ENCODE assay signal across 22 cellular contexts in the genomic region with DNA sequence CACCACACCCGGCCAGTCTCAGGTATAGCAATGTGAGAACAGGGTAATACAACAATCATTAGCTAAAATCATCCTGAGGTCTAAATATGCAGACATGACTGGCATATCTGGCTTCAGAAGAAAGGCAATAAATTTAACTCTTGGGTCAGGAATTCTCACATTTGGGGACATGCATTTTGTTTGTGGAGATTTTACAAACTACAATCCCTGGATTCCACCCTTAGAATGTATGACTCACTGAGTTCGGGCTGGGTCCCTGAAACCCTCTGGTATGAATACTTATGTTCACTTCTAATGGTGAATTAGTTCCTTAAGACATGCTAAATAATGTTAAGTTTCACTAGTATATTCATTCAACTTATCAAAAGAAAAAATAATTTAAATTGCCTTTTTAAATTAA.
DNase-seq lines count a peak whose midpoint lies in the region; FAIRE-seq and TF ChIP-seq lines count a peak whose summit lies in the region.
"Had no signal": no experiment of that assay in that cellular context is flagged by ENCODE, and none has a peak within 500 bp of the region (broad histone marks: within the 10 kb centered on the region; RNA-seq: fewer than 3 reads in every experiment).

No MANE protein-coding gene starts in this region.

- intact Hi-C loops in testis (cut with DNase I; ENCODE audit: low total_unique reads), result no loop called here

- H3K4me3 ChIP-seq in astrocyte (ENCODE audit: insufficient read depth, low read depth, low read length), result no peak overlapping the region
- no peak overlapping the region for H3K4me3 ChIP-seq in keratinocyte (ENCODE audit: control insufficient read depth in 2 of 3, extremely low read depth in 1 of 3, insufficient read depth in 2 of 3, low read depth in 1 of 3, low read length in 3 of 3)
- H3K4me3 ChIP-seq in testis, result no peak overlapping the region
- H3K4me3 ChIP-seq: body of pancreas, coronary artery, GM23338, lower lobe of right lung, upper lobe of right lung had no signal

- H3K9me1 ChIP-seq in keratinocyte (ENCODE audit: control insufficient read depth, extremely low read depth, insufficient read depth, low read length), result no peaks in the 10 kb centered on the region

- TF ChIP-seq CTCF in astrocyte (IDR thresholded peaks at IDR 0.05; ENCODE audit: insufficient read depth, low read depth, low read length) (no peak), keratinocyte (optimal IDR thresholded peaks at IDR 0.05 in 1 of 3, IDR thresholded peaks at IDR 0.05 in 1 of 3, conservative IDR thresholded peaks at IDR 0.05 in 1 of 3; ENCODE audit: extremely low read depth in 1 of 3, insufficient read depth in 2 of 3, low read length in 3 of 3) (no peak), testis (IDR thresholded peaks at IDR 0.05) (no peak)

- FAIRE-seq in astrocyte (lab: Jason Lieb, UNC) (no peak), keratinocyte (lab: Jason Lieb, UNC) (peak; percentile 9)
- FAIRE-seq: A204.1 had no signal

- H4K20me1 ChIP-seq in astrocyte (ENCODE audit: insufficient read depth, low read length) (no peaks in the 10 kb centered on the region), keratinocyte (ENCODE audit: control insufficient read depth, extremely low read depth, insufficient read depth, low read length) (no peaks in the 10 kb centered on the region)

- H3K27ac ChIP-seq in astrocyte (ENCODE audit: low read depth, low read length), result no peak overlapping the region
- no peak overlapping the region for H3K27ac ChIP-seq in keratinocyte (ENCODE audit: control insufficient read depth, insufficient read depth, low read length)
- no peak overlapping the region for H3K27ac ChIP-seq in testis
- H3K27ac ChIP-seq: body of pancreas, coronary artery, lower lobe of right lung, upper lobe of right lung had no signal

- dilution Hi-C loops in keratinocyte (cut with MboI; ENCODE audit: extremely low pct_ligation_motif_present, low sequenced_read_pairs), result no loop called here

- no peak for TF ChIP-seq POLR2A in testis (IDR thresholded peaks at IDR 0.05)

- H3K9me3 ChIP-seq in astrocyte (ENCODE audit: insufficient read depth, low read depth, low read length), result no peaks in the 10 kb centered on the region
- no peaks in the 10 kb centered on the region for H3K9me3 ChIP-seq in keratinocyte (ENCODE audit: control insufficient read depth, low read depth, low read length)
- no peaks in the 10 kb centered on the region for H3K9me3 ChIP-seq in testis
- H3K9me3 ChIP-seq: body of pancreas, lower lobe of right lung, upper lobe of right lung had no signal

- no peak overlapping the region for H3K4me2 ChIP-seq in astrocyte (ENCODE audit: low read length)
- no peak overlapping the region for H3K4me2 ChIP-seq in keratinocyte (ENCODE audit: control insufficient read depth, extremely low read depth, insufficient read depth, low read depth, low read length)
- H3K4me2 ChIP-seq: GM23338 had no signal

- H3K79me2 ChIP-seq in astrocyte (ENCODE audit: insufficient read depth, low read length) (no peaks in the 10 kb centered on the region), keratinocyte (ENCODE audit: control insufficient read depth, insufficient read depth, low read length) (no peaks in the 10 kb centered on the region)

- H3K27me3 ChIP-seq in astrocyte (ENCODE audit: insufficient read depth, low read length) (no peaks in the 10 kb centered on the region), keratinocyte (ENCODE audit: control insufficient read depth, extremely low read depth, insufficient read depth, low read length) (peaks cover 4% of the 10 kb centered on the region), testis (no peaks in the 10 kb centered on the region)

- no peaks in the 10 kb centered on the region for H3K9me3 Mint-ChIP-seq in astrocyte (ENCODE audit: unreplicated experiment)
- H3K9me3 Mint-ChIP-seq: GM23338 had no signal

- H3K4me3 Mint-ChIP-seq in astrocyte (ENCODE audit: unreplicated experiment), result no peak overlapping the region
- H3K4me3 Mint-ChIP-seq: activated CD4-positive, alpha-beta T cell treated with anti-CD3 and anti-CD28 coated beads for 36 hours; GM23338 had no signal

- H3K9ac ChIP-seq in astrocyte (ENCODE audit: low read length), result no peak overlapping the region
- H3K9ac ChIP-seq in keratinocyte (ENCODE audit: control insufficient read depth, extremely low read depth, insufficient read depth, low read length), result no peak overlapping the region

- peaks cover 2% of the 10 kb centered on the region for H3K27me3 Mint-ChIP-seq in astrocyte (ENCODE audit: low read depth, unreplicated experiment)

- peaks cover 11% of the 10 kb centered on the region for H3K4me1 Mint-ChIP-seq in astrocyte (ENCODE audit: low read depth, unreplicated experiment)

- H2AFZ ChIP-seq in astrocyte (ENCODE audit: low read depth, low read length) (no peak overlapping the region), keratinocyte (ENCODE audit: control insufficient read depth, low read length) (no peak overlapping the region)
- H2AFZ ChIP-seq: GM23338 had no signal

- WGBS in testis, 2 donors, result 85 to 96% methylated on average over 2 of the region's 2 CpGs

- H3K36me3 Mint-ChIP-seq in astrocyte (ENCODE audit: low read depth, unreplicated experiment), result no peaks in the 10 kb centered on the region

- peaks cover 10% of the 10 kb centered on the region for H3K4me1 ChIP-seq in astrocyte (ENCODE audit: insufficient read depth, low read length)
- H3K4me1 ChIP-seq in keratinocyte (ENCODE audit: control insufficient read depth, extremely low read depth, insufficient read depth, low read length), result peaks cover 16% of the 10 kb centered on the region
- no peaks in the 10 kb centered on the region for H3K4me1 ChIP-seq in testis
- H3K4me1 ChIP-seq: upper lobe of right lung had no signal

- no peaks in the 10 kb centered on the region for H3K36me3 ChIP-seq in astrocyte (ENCODE audit: insufficient read depth, low read length)
- H3K36me3 ChIP-seq in keratinocyte (ENCODE audit: control insufficient read depth in 2 of 2, extremely low read depth in 1 of 2, insufficient read depth in 2 of 2, low read length in 2 of 2), result no peaks in the 10 kb centered on the region
- no peaks in the 10 kb centered on the region for H3K36me3 ChIP-seq in testis (ENCODE audit: low read depth, missing control alignments)
- H3K36me3 ChIP-seq: lower lobe of right lung, upper lobe of right lung had no signal

- DNase-seq in AG08396 (ENCODE audit: low spot score) (peak; percentile 32), HS-27A (ENCODE audit: low read depth) (peak; percentile 47), astrocyte (ENCODE audit: low read depth) (peak; percentile 47), keratinocyte (ENCODE audit: low read depth, low spot score) (no peak), retina (no peak), NCI-H774 (lab: John Stamatoyannopoulos, UW) (no peak), NCI-H345 treated with DMSO at 0.1 percent for 48 hours (lab: John Stamatoyannopoulos, UW; ENCODE audit: unreplicated experiment) (no peak), testis (no peak)
- DNase-seq: activated CD4-positive, alpha-beta T cell treated with anti-CD3 and anti-CD28 coated beads for 36 hours; body of pancreas; C1 segment of cervical spinal cord; lower lobe of right lung; NCI-H1105 treated with DMSO at 0.1 percent for 48 hours; NCI-H2081 treated with DMSO at 0.1 percent for 48 hours; nucleus accumbens; stimulated activated CD4-positive, alpha-beta T cell treated with anti-CD3 and anti-CD28 coated beads, Interleukin-12 subunit alpha, Interleukin-12 subunit beta, amount 100 ng/mL, for 4 hours; SW 1271; upper lobe of right lung had no signal

- H3K27ac Mint-ChIP-seq in astrocyte (ENCODE audit: unreplicated experiment), result no peak overlapping the region
- H3K27ac Mint-ChIP-seq: activated CD4-positive, alpha-beta T cell treated with anti-CD3 and anti-CD28 coated beads for 36 hours; activated naive CD4-positive, alpha-beta T cell treated with anti-CD3 and anti-CD28 coated beads, Interleukin-2, amount 50 U/mL, for 72 hours; GM23338 had no signal

Comparison
In these comparisons a context has a peak if more than half of its experiments do, and no peak if none do; other contexts are left out.
1. DNase-seq: peak in AG08396 (single experiment), HS-27A (single experiment) and astrocyte (single experiment); none in keratinocyte (single experiment), retina (single experiment), NCI-H774 (single experiment), NCI-H345 treated with DMSO at 0.1 percent for 48 hours (single experiment) and testis (single experiment).